In genomic region chr12:101670007-101670671, GRCh38 we compare ENCODE assay signal across 8 cellular contexts. TPM values are rescaled to one million over a fixed set of nuclear protein-coding genes. Genes with fewer than 3 reads are reported as not detected.
DNase-seq lines count a peak whose midpoint lies in the region; ATAC-seq and TF ChIP-seq lines count a peak whose summit lies in the region.

No MANE protein-coding gene starts in this region.

- H3K9me3 ChIP-seq in right lobe of liver (no peaks in the 10 kb centered on the region), vagina (no peaks in the 10 kb centered on the region)

- DNase-seq in AML-193 (lab: John Stamatoyannopoulos, UW) (peak; percentile 85 to 86), SIG-M5 (lab: John Stamatoyannopoulos, UW) (peak; percentile 32), right lobe of liver (peak in 1 of 3 donors; percentile 54), vagina (ENCODE audit: extremely low spot score in 2 of 2) (no peak), middle frontal gyrus (ENCODE audit: extremely low spot score, low spot score) (no peak), NCI-H187 treated with DMSO at 0.1 percent for 48 hours (lab: John Stamatoyannopoulos, UW) (no peak)
- peak; percentile 18 for DNase-seq in central memory CD4-positive, alpha-beta T cell

- no peak for TF ChIP-seq POLR2A in right lobe of liver (IDR thresholded peaks at IDR 0.05)
- no peak for TF ChIP-seq POLR2A in vagina (IDR thresholded peaks at IDR 0.05)

- H3K27me3 ChIP-seq in right lobe of liver (no peaks in the 10 kb centered on the region), vagina (no peaks in the 10 kb centered on the region)

- WGBS in right lobe of liver (ENCODE audit: insufficient coverage, low coverage, low lambda C conversion rate, missing lambda C conversion rate) = 30% methylated on average over 6 of the region's 6 CpGs

- H3K4me1 ChIP-seq in right lobe of liver = peaks cover 0 to 4% (median 0%) of the 10 kb centered on the region in 4 donors
- H3K4me1 ChIP-seq in vagina = no peaks in the 10 kb centered on the region

- peak; percentile 44 for ATAC-seq in GM21367 (IDR thresholded peaks at IDR 0.05; ENCODE audit: unreplicated experiment)
- ATAC-seq in right lobe of liver = peak; percentile 92 to 95 (median 94)

- intact Hi-C loops in right lobe of liver (cut with DNase I) = no loop called here
- intact Hi-C loops in vagina (cut with DNase I) = no loop called here

- TF ChIP-seq CTCF in right lobe of liver (IDR thresholded peaks at IDR 0.05) (peak; percentile 60 to 92 (median 68)), vagina (IDR thresholded peaks at IDR 0.05) (peak; percentile 22 to 55 (median 31))

- H3K27ac ChIP-seq in right lobe of liver = no peak overlapping the region
- H3K27ac ChIP-seq in vagina = no peak overlapping the region

- no peaks in the 10 kb centered on the region for H3K36me3 ChIP-seq in right lobe of liver
- H3K36me3 ChIP-seq in vagina = no peaks in the 10 kb centered on the region

- no peak overlapping the region for H3K4me3 ChIP-seq in right lobe of liver
- H3K4me3 ChIP-seq in vagina = no peak overlapping the region

RNA-seq across cellular contexts. Expression of gene CHPT1, which starts 27.3 kb away (rescaled TPM):
- total RNA-seq in right lobe of liver (100 to 1,000 TPM in 1 of 6 experiments, 10 to 100 TPM in 5; 52.3 to 110 (median 75.8) TPM), vagina (84.7 TPM)

Comparison
In these comparisons a context has a peak if more than half of its experiments do, and no peak if none do; other contexts are left out.
1. DNase-seq: peak in AML-193 (2 of 2), SIG-M5 (single experiment) and central memory CD4-positive, alpha-beta T cell (single experiment); none in vagina (0 of 2), middle frontal gyrus (single experiment) and NCI-H187 treated with DMSO at 0.1 percent for 48 hours (single experiment).